ENCODE assay signal across 33 cellular contexts in genomic region chr16:3088925-3089716, GRCh38. TPM values are rescaled to one million over a fixed set of nuclear protein-coding genes. Genes with fewer than 3 reads are reported as not detected.
DNase-seq lines count a peak whose midpoint lies in the region; ATAC-seq and TF ChIP-seq lines count a peak whose summit lies in the region.
"Had no signal": no experiment of that assay in that cellular context is flagged by ENCODE, and none has a peak within 500 bp of the region (broad histone marks: within the 10 kb centered on the region; RNA-seq: fewer than 3 reads in every experiment).

No MANE protein-coding gene starts in this region.

- no peaks in the 10 kb centered on the region for H3K27me3 Mint-ChIP-seq in activated T-helper 17 cell treated with anti-CD3 and anti-CD28 coated beads, Interleukin-2, amount 50 U/mL, for 72 hours
- H3K27me3 Mint-ChIP-seq in mesothelial cell of epicardium (ENCODE audit: low read depth): no peaks in the 10 kb centered on the region
- H3K27me3 Mint-ChIP-seq: activated naive CD4-positive, alpha-beta T cell treated with anti-CD3 and anti-CD28 coated beads, Interleukin-2, amount 10 ng/mL, durations not matched to agents 7 days and 5 days had no signal

- H3K9ac ChIP-seq in GM23248: no peak overlapping the region

- intact Hi-C loops in right cardiac atrium (cut with DNase I): no loop called here
- intact Hi-C loops in heart left ventricle (cut with DNase I): loop anchor here in 1 of 10 donors (5.0 kb wide), 1 partner anchor 33 kb away; no protein-coding TSS in a partner anchor
- intact Hi-C loops in ovary (cut with DNase I): no loop called here

- H3F3A ChIP-seq in GM23248 (ENCODE audit: insufficient read depth): no peaks in the 10 kb centered on the region

- no peaks in the 10 kb centered on the region for H3K36me3 Mint-ChIP-seq in activated T-helper 17 cell treated with anti-CD3 and anti-CD28 coated beads, Interleukin-2, amount 50 U/mL, for 72 hours (ENCODE audit: low read depth)
- no peaks in the 10 kb centered on the region for H3K36me3 Mint-ChIP-seq in mesothelial cell of epicardium
- H3K36me3 Mint-ChIP-seq: type B pancreatic cell had no signal

- 96% methylated on average over 71 of the region's 71 CpGs for WGBS in right cardiac atrium
- WGBS in heart left ventricle, 4 donors: 93 to 95% (median 94%) methylated on average over 65 to 71 of the region's 71 CpGs
- WGBS in upper lobe of left lung, 2 donors: 78 to 85% methylated on average over 17 to 64 of the region's 71 CpGs
- WGBS in GM23248 (ENCODE audit: low coverage in 1 of 2, low lambda C conversion rate in 2 of 2, missing lambda C conversion rate in 2 of 2), 2 experiments: 91 to 93% methylated on average over 62 to 71 of the region's 71 CpGs
- WGBS in ovary, 3 donors: 91 to 92% (median 91%) methylated on average over 70 to 71 of the region's 71 CpGs

- no peaks in the 10 kb centered on the region for H4K20me1 ChIP-seq in GM23248 (ENCODE audit: insufficient read depth)

- H3K9me3 ChIP-seq in right cardiac atrium (ENCODE audit: control insufficient read depth, low read length) (no peaks in the 10 kb centered on the region), heart left ventricle (no peaks in the 10 kb centered on the region), upper lobe of left lung (no peaks in the 10 kb centered on the region), GM23248 (ENCODE audit: low read depth) (no peaks in the 10 kb centered on the region), ovary (no peaks in the 10 kb centered on the region)

- TF ChIP-seq EP300 in upper lobe of left lung (IDR thresholded peaks at IDR 0.05): no peak
- TF ChIP-seq EP300 in ovary (IDR thresholded peaks at IDR 0.05): no peak

- H3K4me1 ChIP-seq in right cardiac atrium (ENCODE audit: control insufficient read depth, insufficient read depth, low read length) (peaks cover 4% of the 10 kb centered on the region), heart left ventricle (peaks cover 4 to 43% (median 19%) of the 10 kb centered on the region in 12 donors), upper lobe of left lung (peaks cover 24 to 39% (median 29%) of the 10 kb centered on the region in 4 donors), GM23248 (ENCODE audit: insufficient read depth) (no peaks in the 10 kb centered on the region), ovary (ENCODE audit: insufficient read depth) (no peaks in the 10 kb centered on the region)

- H3K9me2 ChIP-seq in GM23248 (ENCODE audit: insufficient read depth): no peaks in the 10 kb centered on the region

- H3K36me3 ChIP-seq in heart left ventricle (no peaks in the 10 kb centered on the region), upper lobe of left lung (no peaks in the 10 kb centered on the region), GM23248 (ENCODE audit: low read depth) (no peaks in the 10 kb centered on the region), ovary (no peaks in the 10 kb centered on the region)
- H3K36me3 ChIP-seq: brain microvascular endothelial cell had no signal

- H3K27me3 ChIP-seq in right cardiac atrium (ENCODE audit: control insufficient read depth, insufficient read depth) (no peaks in the 10 kb centered on the region), heart left ventricle (peaks cover 0 to 11% (median 0%) of the 10 kb centered on the region in 9 donors), upper lobe of left lung (no peaks in the 10 kb centered on the region), GM23248 (replicated peaks; ENCODE audit: insufficient read depth) (peaks cover 14% of the 10 kb centered on the region; the same call in 1 of the 2 replicates), ovary (no peaks in the 10 kb centered on the region)

- TF ChIP-seq CTCF in heart left ventricle (IDR thresholded peaks at IDR 0.05): no peak
- no peak for TF ChIP-seq CTCF in mesothelial cell of epicardium (IDR thresholded peaks at IDR 0.05; ENCODE audit: unreplicated experiment)
- peak in 1 of 6 experiments; percentile 14 for TF ChIP-seq CTCF in upper lobe of left lung (IDR thresholded peaks at IDR 0.05)
- TF ChIP-seq CTCF in ovary (IDR thresholded peaks at IDR 0.05): no peak

- H3K4me3 ChIP-seq in right cardiac atrium (ENCODE audit: low read length): no peak overlapping the region
- no peak overlapping the region for H3K4me3 ChIP-seq in heart left ventricle
- H3K4me3 ChIP-seq in upper lobe of left lung: no peak overlapping the region
- no peak overlapping the region for H3K4me3 ChIP-seq in GM23248
- H3K4me3 ChIP-seq in ovary: no peak overlapping the region
- H3K4me3 ChIP-seq: dorsolateral prefrontal cortex, skin epidermis had no signal

- H3K27ac ChIP-seq in right cardiac atrium (ENCODE audit: low read length): no peak overlapping the region
- H3K27ac ChIP-seq in heart left ventricle: peak overlapping the region in 2 of 12 donors; percentile 84 to 88
- peak overlapping the region; percentile 75 to 88 (median 86) for H3K27ac ChIP-seq in upper lobe of left lung
- no peak overlapping the region for H3K27ac ChIP-seq in GM23248
- no peak overlapping the region for H3K27ac ChIP-seq in ovary
- H3K27ac ChIP-seq: brain microvascular endothelial cell, dorsolateral prefrontal cortex, HL-60 had no signal

- in situ Hi-C loops in GM23248 (cut with MboI): no loop called here

- H3K27ac Mint-ChIP-seq in activated T-helper 17 cell treated with anti-CD3 and anti-CD28 coated beads, Interleukin-2, amount 50 U/mL, for 72 hours: peak overlapping the region; percentile 77
- H3K27ac Mint-ChIP-seq in mesothelial cell of epicardium: peak overlapping the region; percentile 53
- H3K27ac Mint-ChIP-seq: activated naive CD4-positive, alpha-beta T cell treated with anti-CD3 and anti-CD28 coated beads, Interleukin-2, amount 10 ng/mL, durations not matched to agents 7 days and 5 days; HFFc6; type B pancreatic cell had no signal

- no peak overlapping the region for H3K4me2 ChIP-seq in GM23248 (ENCODE audit: unreplicated experiment)

- no peak overlapping the region for H2AFZ ChIP-seq in GM23248

- H3K4me1 Mint-ChIP-seq in activated T-helper 17 cell treated with anti-CD3 and anti-CD28 coated beads, Interleukin-2, amount 50 U/mL, for 72 hours: peaks cover 17% of the 10 kb centered on the region
- H3K4me1 Mint-ChIP-seq in mesothelial cell of epicardium: peaks cover 16% of the 10 kb centered on the region

- no peaks in the 10 kb centered on the region for H3K9me3 Mint-ChIP-seq in activated T-helper 17 cell treated with anti-CD3 and anti-CD28 coated beads, Interleukin-2, amount 50 U/mL, for 72 hours
- no peaks in the 10 kb centered on the region for H3K9me3 Mint-ChIP-seq in mesothelial cell of epicardium
- H3K9me3 Mint-ChIP-seq: activated naive CD4-positive, alpha-beta T cell treated with anti-CD3 and anti-CD28 coated beads, Interleukin-2, amount 10 ng/mL, durations not matched to agents 7 days and 5 days; activated T-helper 1 cell treated with anti-CD3 and anti-CD28 coated beads, Interleukin-12 subunit alpha, Interleukin-12 subunit beta, Interleukin-2, Interleukin-4 antibody, amounts not matched to agents 30 ng/mL and 10 ng/mL and 1 ng/mL, durations not matched to agents 14 hours and 24 hours and 36 hours; HFFc6; type B pancreatic cell had no signal

- TF ChIP-seq POLR2A in heart left ventricle (IDR thresholded peaks at IDR 0.05) (no peak), upper lobe of left lung (IDR thresholded peaks at IDR 0.05) (no peak), ovary (IDR thresholded peaks at IDR 0.05) (no peak)

- DNase-seq in right cardiac atrium: peak in 2 of 3 donors; percentile 49 to 51
- no peak for DNase-seq in heart left ventricle
- DNase-seq in mesothelial cell of epicardium (ENCODE audit: low spot score in 2 of 2, unreplicated experiment in 2 of 2): no peak
- DNase-seq in upper lobe of left lung: peak; percentile 50 to 87
- DNase-seq in GM23248: no peak
- no peak for DNase-seq in GDM1 (lab: John Stamatoyannopoulos, UW)
- DNase-seq in ovary: no peak
- DNase-seq: activated CD4-positive, alpha-beta T cell treated with anti-CD3 and anti-CD28 coated beads, Interleukin-2, amount 50 U/mL, for 48 hours; activated naive CD4-positive, alpha-beta T cell treated with anti-CD3 and anti-CD28 coated beads, Interleukin-2, amount 10 ng/mL, durations not matched to agents 7 days and 5 days; amniotic stem cell; brain microvascular endothelial cell; C1 segment of cervical spinal cord; dorsolateral prefrontal cortex; HFFc6; mammary epithelial cell; NCI-H1694 treated with DMSO at 0.1 percent for 48 hours; NCI-H2171 treated with DMSO at 0.1 percent for 48 hours; nucleus accumbens; SHP77 treated with DMSO at 0.1 percent for 48 hours; stimulated activated CD4-positive, alpha-beta T cell treated with anti-CD3 and anti-CD28 coated beads, Interleukin-1b, Interleukin-23, amount 100 ng/mL, for 48 hours; stimulated activated CD8-positive, alpha-beta memory T cell treated with anti-CD3 and anti-CD28 coated beads, Interleukin-4, amount 100 ng/mL, for 48 hours had no signal

- no peaks in the 10 kb centered on the region for H3K79me2 ChIP-seq in GM23248 (ENCODE audit: insufficient read depth)

- no peak for ATAC-seq in right cardiac atrium
- no peak for ATAC-seq in heart left ventricle
- no peak for ATAC-seq in activated T-helper 17 cell treated with anti-CD3 and anti-CD28 coated beads, Interleukin-2, amount 50 U/mL, for 72 hours (replicated peaks)
- peak; percentile 39 to 73 for ATAC-seq in upper lobe of left lung (ENCODE audit: low FRiP score in 2 of 2)
- ATAC-seq: Panc1 had no signal

- H3K4me3 Mint-ChIP-seq in activated T-helper 17 cell treated with anti-CD3 and anti-CD28 coated beads, Interleukin-2, amount 50 U/mL, for 72 hours: no peak overlapping the region
- H3K4me3 Mint-ChIP-seq in mesothelial cell of epicardium: no peak overlapping the region
- H3K4me3 Mint-ChIP-seq: activated naive CD4-positive, alpha-beta T cell treated with anti-CD3 and anti-CD28 coated beads, Interleukin-2, amount 10 ng/mL, durations not matched to agents 7 days and 5 days; HFFc6; type B pancreatic cell had no signal

RNA-seq across cellular contexts. Expression of gene ZSCAN10, which starts 10.0 kb away (rescaled TPM):
- total RNA-seq in right cardiac atrium (not detected), heart left ventricle (not detected), mesothelial cell of epicardium (0.09 to 0.42 TPM in 2 of 3 replicates, not detected in the other), upper lobe of left lung (1 to 10 TPM in 1 of 6 donors, under 1 TPM in 3, not detected in 2; 0.17 to 1.0 (median 0.28) TPM), ovary (under 1 TPM in 2 of 7 donors, not detected in 5; 0.47 to 0.69 TPM)
- polyA plus RNA-seq in right cardiac atrium (not detected), heart left ventricle (not detected), GM23248 (2016; fragmentation: Nextera tagmentation; extraction: Ambion mirVana) (0.08 TPM in 1 of 2 replicates, not detected in the other), ovary (under 1 TPM in 1 of 2 donors, not detected in 1; 0.06 TPM)
- total RNA-seq in activated T-helper 17 cell treated with anti-CD3 and anti-CD28 coated beads, Interleukin-2, amount 50 U/mL, for 72 hours: under 1 TPM; 0.34 to 0.45 TPM
- total RNA-seq in GM23248 (2014; rRNA removed; shearing (Covaris generic)): not detected in 2 replicates
- total RNA-seq: activated T-helper 1 cell treated with anti-CD3 and anti-CD28 coated beads, Interleukin-12 subunit alpha, Interleukin-12 subunit beta, Interleukin-2, Interleukin-4 antibody, amounts not matched to agents 30 ng/mL and 10 ng/mL and 1 ng/mL, durations not matched to agents 14 hours and 24 hours and 36 hours; cerebellum; endothelial cell of umbilical vein; fibroblast of lung; HFFc6; kidney epithelial cell; LHCN-M2; mammary epithelial cell; pulmonary artery endothelial cell had no signal
- polyA plus RNA-seq: endothelial cell of umbilical vein, mammary epithelial cell had no signal

RNA-seq across cellular contexts. Expression of gene ZNF205, which starts 23.3 kb away (rescaled TPM):
- 10 to 100 TPM in 1 of 4 donors, 1 to 10 TPM in 3; 6.4 to 10.1 (median 9.2) TPM for total RNA-seq in right cardiac atrium
- polyA plus RNA-seq in right cardiac atrium: 10.9 TPM
- 10 to 100 TPM in 2 of 9 donors, 1 to 10 TPM in 7; 7.4 to 19.8 (median 8.1) TPM for total RNA-seq in heart left ventricle
- polyA plus RNA-seq in heart left ventricle: 10 to 100 TPM; 13.9 to 17.0 TPM
- total RNA-seq in activated T-helper 17 cell treated with anti-CD3 and anti-CD28 coated beads, Interleukin-2, amount 50 U/mL, for 72 hours: not detected
- 15.4 to 16.7 TPM (median 16.0 TPM) in 3 replicates for total RNA-seq in mesothelial cell of epicardium
- 10 to 100 TPM; 13.8 to 25.2 (median 16.8) TPM for total RNA-seq in upper lobe of left lung
- 12.5 and 14.6 TPM in 2 replicates for total RNA-seq in GM23248 (2014; rRNA removed; shearing (Covaris generic))
- 4.2 and 4.4 TPM in 2 replicates for polyA plus RNA-seq in GM23248 (2016; fragmentation: Nextera tagmentation; extraction: Ambion mirVana)
- total RNA-seq in ovary: 10 to 100 TPM; 10.7 to 16.3 (median 15.6) TPM
- 10 to 100 TPM in 1 of 2 donors, 1 to 10 TPM in 1; 3.0 to 22.1 TPM for polyA plus RNA-seq in ovary

RNA-seq across cellular contexts. Expression of gene IL32, which starts 23.7 kb away (rescaled TPM):
- total RNA-seq in right cardiac atrium (10 to 100 TPM; 27.5 to 55.0 (median 37.8) TPM), heart left ventricle (100 to 1,000 TPM in 1 of 9 donors, 10 to 100 TPM in 8; 20.6 to 241 (median 48.9) TPM), mesothelial cell of epicardium (4.9 to 6.0 TPM (median 5.5 TPM) in 3 replicates), upper lobe of left lung (100 to 1,000 TPM in 3 of 6 donors, 10 to 100 TPM in 3; 31.4 to 220 (median 116) TPM), ovary (10 to 100 TPM in 4 of 7 donors, 1 to 10 TPM in 3; 3.8 to 24.7 (median 10.6) TPM)
- polyA plus RNA-seq in right cardiac atrium (62.8 TPM), heart left ventricle (10 to 100 TPM; 60.2 to 63.4 TPM), GM23248 (2016; fragmentation: Nextera tagmentation; extraction: Ambion mirVana) (0.56 and 1.0 TPM in 2 replicates), ovary (10 to 100 TPM; 23.9 to 54.9 TPM)
- 1,000 to 10,000 TPM; 3,603 to 3,666 TPM for total RNA-seq in activated T-helper 17 cell treated with anti-CD3 and anti-CD28 coated beads, Interleukin-2, amount 50 U/mL, for 72 hours
- 0.76 TPM in 1 of 2 replicates, not detected in the other for total RNA-seq in GM23248 (2014; rRNA removed; shearing (Covaris generic))

RNA-seq across cellular contexts. Expression of gene MMP25, which starts 42.8 kb away (rescaled TPM):
- total RNA-seq in right cardiac atrium: 1 to 10 TPM in 2 of 4 donors, under 1 TPM in 2; 0.72 to 1.7 (median 0.95) TPM
- polyA plus RNA-seq in right cardiac atrium: 0.68 TPM
- total RNA-seq in heart left ventricle: 1 to 10 TPM in 3 of 9 donors, under 1 TPM in 6; 0.32 to 3.0 (median 0.90) TPM
- polyA plus RNA-seq in heart left ventricle: 1 to 10 TPM in 1 of 2 donors, under 1 TPM in 1; 0.97 to 1.3 TPM
- total RNA-seq in activated T-helper 17 cell treated with anti-CD3 and anti-CD28 coated beads, Interleukin-2, amount 50 U/mL, for 72 hours: 1 to 10 TPM; 5.9 to 7.1 TPM
- 0.09 to 0.16 TPM (median 0.11 TPM) in 3 replicates for total RNA-seq in mesothelial cell of epicardium
- total RNA-seq in upper lobe of left lung: 10 to 100 TPM; 10.0 to 41.4 (median 20.5) TPM
- total RNA-seq in GM23248 (2014; rRNA removed; shearing (Covaris generic)): not detected in 2 replicates
- 0.16 and 0.23 TPM in 2 replicates for polyA plus RNA-seq in GM23248 (2016; fragmentation: Nextera tagmentation; extraction: Ambion mirVana)
- under 1 TPM in 6 of 7 donors, not detected in 1; 0.15 to 0.72 (median 0.61) TPM for total RNA-seq in ovary
- under 1 TPM; 0.17 to 0.59 TPM for polyA plus RNA-seq in ovary
- total RNA-seq: fibroblast of lung had no signal

RNA-seq across cellular contexts. Expression of gene ZNF213, which starts 45.7 kb away (rescaled TPM):
- total RNA-seq in right cardiac atrium: 1 to 10 TPM; 6.2 to 8.7 (median 7.6) TPM
- 7.2 TPM for polyA plus RNA-seq in right cardiac atrium
- 10 to 100 TPM in 2 of 9 donors, 1 to 10 TPM in 7; 6.7 to 14.3 (median 8.2) TPM for total RNA-seq in heart left ventricle
- 10 to 100 TPM in 1 of 2 donors, 1 to 10 TPM in 1; 8.7 to 14.2 TPM for polyA plus RNA-seq in heart left ventricle
- 1 to 10 TPM; 6.4 to 8.6 TPM for total RNA-seq in activated T-helper 17 cell treated with anti-CD3 and anti-CD28 coated beads, Interleukin-2, amount 50 U/mL, for 72 hours
- total RNA-seq in mesothelial cell of epicardium: 12.2 to 13.4 TPM (median 12.7 TPM) in 3 replicates
- 10 to 100 TPM in 4 of 6 donors, 1 to 10 TPM in 2; 4.2 to 20.3 (median 11.6) TPM for total RNA-seq in upper lobe of left lung
- total RNA-seq in GM23248 (2014; rRNA removed; shearing (Covaris generic)): 7.3 and 7.7 TPM in 2 replicates
- polyA plus RNA-seq in GM23248 (2016; fragmentation: Nextera tagmentation; extraction: Ambion mirVana): 5.3 and 5.4 TPM in 2 replicates
- total RNA-seq in ovary: 10 to 100 TPM in 5 of 7 donors, 1 to 10 TPM in 2; 4.7 to 18.9 (median 12.2) TPM
- 10 to 100 TPM in 1 of 2 donors, under 1 TPM in 1; 0.95 to 10.7 TPM for polyA plus RNA-seq in ovary

Comparison
In these comparisons a context has a peak if more than half of its experiments do, and no peak if none do; other contexts are left out.
1. DNase-seq: peak in right cardiac atrium (2 of 3) and upper lobe of left lung (2 of 2); none in heart left ventricle (0 of 5), mesothelial cell of epicardium (0 of 2), GM23248 (single experiment), GDM1 (single experiment) and ovary (0 of 5).
2. ATAC-seq: peak in upper lobe of left lung (2 of 2); none in right cardiac atrium (0 of 2), heart left ventricle (0 of 4) and activated T-helper 17 cell treated with anti-CD3 and anti-CD28 coated beads, Interleukin-2, amount 50 U/mL, for 72 hours (single experiment).
3. H3K27ac ChIP-seq: peak in upper lobe of left lung (4 of 4); none in right cardiac atrium (single experiment), GM23248 (single experiment) and ovary (0 of 2).
4. RNA of gene ZNF205, which starts 23.3 kb away (total RNA-seq): 13.8 to 25.2 TPM in upper lobe of left lung, 15.4 to 16.7 TPM in mesothelial cell of epicardium, 10.7 to 16.3 TPM in ovary, 12.5 to 14.6 TPM in GM23248, 6.4 to 10.1 TPM in right cardiac atrium and 7.4 to 19.8 TPM in heart left ventricle; not detected in activated T-helper 17 cell treated with anti-CD3 and anti-CD28 coated beads, Interleukin-2, amount 50 U/mL, for 72 hours; every median in the first group is over 4 times any median in the second.
5. RNA of gene IL32, which starts 23.7 kb away (total RNA-seq): 3,603 to 3,666 TPM in activated T-helper 17 cell treated with anti-CD3 and anti-CD28 coated beads, Interleukin-2, amount 50 U/mL, for 72 hours; 31.4 to 220 TPM in upper lobe of left lung, 20.6 to 241 TPM in heart left ventricle, 27.5 to 55.0 TPM in right cardiac atrium, 3.8 to 24.7 TPM in ovary, 4.9 to 6.0 TPM in mesothelial cell of epicardium and 0.76 TPM in GM23248; every median in the first group is over 10 times any median in the second.